ENCODE assay signal across 16 cellular contexts in genomic region chr17:20092973-20093626, GRCh38.
A peak's percentile ranks its signal among the peaks of the same experiment; 100 is the strongest.
DNase-seq lines count a peak whose midpoint lies in the region; ATAC-seq and TF ChIP-seq lines count a peak whose summit lies in the region.
"Had no signal": no experiment of that assay in that cellular context is flagged by ENCODE, and none has a peak within 500 bp of the region (broad histone marks: within the 10 kb centered on the region; RNA-seq: fewer than 3 reads in every experiment).

No MANE protein-coding gene starts in this region.

- H3K4me1 Mint-ChIP-seq in GM23338: peaks cover 40% of the 10 kb centered on the region
- H3K4me1 Mint-ChIP-seq in T-helper 2 cell treated with Interferon-gamma antibody and Interleukin-4, amounts not matched to agents 5 μg/mL and 100 μg/mL, for 36 hours (ENCODE audit: low read depth): peaks cover 9% of the 10 kb centered on the region
- H3K4me1 Mint-ChIP-seq in activated CD8-positive, alpha-beta memory T cell treated with anti-CD3 and anti-CD28 coated beads, Interleukin-2, amount 10 ng/mL, durations not matched to agents 7 days and 5 days: peaks cover 12% of the 10 kb centered on the region
- peaks cover 3 to 15% (median 4%) of the 10 kb centered on the region in 4 donors for H3K4me1 Mint-ChIP-seq in naive thymus-derived CD8-positive, alpha-beta T cell

- H3K4me1 ChIP-seq in GM23338 (ENCODE audit: insufficient read depth): peaks cover 38% of the 10 kb centered on the region
- H3K4me1 ChIP-seq in ascending aorta: peaks cover 15 to 62% of the 10 kb centered on the region in 2 donors
- peaks cover 0 to 66% (median 53%) of the 10 kb centered on the region in 5 donors for H3K4me1 ChIP-seq in subcutaneous abdominal adipose tissue (ENCODE audit: control insufficient read depth in 5 of 5, insufficient read depth in 5 of 5, low read length in 5 of 5)
- H3K4me1 ChIP-seq: uterus had no signal

- H3K9me2 ChIP-seq in GM23338 (ENCODE audit: insufficient read depth): peaks cover 9% of the 10 kb centered on the region; the same call in 1 of the 2 replicates

- H3K36me3 ChIP-seq in GM23338 (ENCODE audit: insufficient read depth) (no peaks in the 10 kb centered on the region), ascending aorta (peaks cover 0 to 2% of the 10 kb centered on the region in 2 donors), subcutaneous abdominal adipose tissue (ENCODE audit: control insufficient read depth in 5 of 5, insufficient read depth in 5 of 5, low read length in 5 of 5) (peaks cover 0 to 15% (median 13%) of the 10 kb centered on the region in 5 donors)
- H3K36me3 ChIP-seq: uterus had no signal

- H3K9ac ChIP-seq in subcutaneous abdominal adipose tissue (ENCODE audit: low read length in 5 of 5): no peak overlapping the region

- no peaks in the 10 kb centered on the region for H3F3A ChIP-seq in GM23338 (replicated peaks; ENCODE audit: low read depth)

- no peaks in the 10 kb centered on the region for H3K79me2 ChIP-seq in GM23338 (replicated peaks; ENCODE audit: insufficient read depth)

- peak overlapping the region; percentile 61 for H3K4me2 ChIP-seq in GM23338

- peak; percentile 24 for ATAC-seq in GM23338
- ATAC-seq in activated CD8-positive, alpha-beta memory T cell treated with anti-CD3 and anti-CD28 coated beads, Interleukin-2, amount 10 ng/mL, durations not matched to agents 7 days and 5 days: no peak
- ATAC-seq in naive thymus-derived CD8-positive, alpha-beta T cell: no peak
- ATAC-seq: gastroesophageal sphincter, T-cell had no signal

- no peak overlapping the region for H2AFZ ChIP-seq in GM23338

- peaks cover 10% of the 10 kb centered on the region for H3K27me3 Mint-ChIP-seq in GM23338 (ENCODE audit: insufficient read depth, low read depth, poor library complexity)
- no peaks in the 10 kb centered on the region for H3K27me3 Mint-ChIP-seq in T-helper 2 cell treated with Interferon-gamma antibody and Interleukin-4, amounts not matched to agents 5 μg/mL and 100 μg/mL, for 36 hours (ENCODE audit: low read depth)
- H3K27me3 Mint-ChIP-seq in activated CD8-positive, alpha-beta memory T cell treated with anti-CD3 and anti-CD28 coated beads, Interleukin-2, amount 10 ng/mL, durations not matched to agents 7 days and 5 days: peaks cover 2% of the 10 kb centered on the region
- H3K27me3 Mint-ChIP-seq in naive thymus-derived CD8-positive, alpha-beta T cell: peaks cover 0 to 3% (median 0%) of the 10 kb centered on the region in 5 donors
- H3K27me3 Mint-ChIP-seq: activated naive CD4-positive, alpha-beta T cell treated with anti-CD3 and anti-CD28 coated beads, Interleukin-2, amount 50 U/mL, for 24 hours; T-cell had no signal

- POLR2A ChIA-PET in naive thymus-derived CD8-positive, alpha-beta T cell (lab: Charles Lee): no interaction called here

- no peak for TF ChIP-seq CTCF in GM23338 (conservative IDR thresholded peaks at IDR 0.05; ENCODE audit: low read depth in 2 of 2)
- TF ChIP-seq CTCF in ascending aorta (IDR thresholded peaks at IDR 0.05): no peak

- H3K27ac ChIP-seq in GM23338 (ENCODE audit: low read depth) (0 out of 2 replicates have a peak overlapping the region, but pooled peaks have one; percentile 16), ascending aorta (peak overlapping the region; percentile 90 to 97), subcutaneous abdominal adipose tissue (ENCODE audit: low read depth, low read length) (peak overlapping the region; percentile 82)
- H3K27ac ChIP-seq: C4-2B had no signal

- no peak overlapping the region; the same call in 2 of the 3 replicates for H3K4me3 Mint-ChIP-seq in GM23338
- no peak overlapping the region for H3K4me3 Mint-ChIP-seq in T-helper 2 cell treated with Interferon-gamma antibody and Interleukin-4, amounts not matched to agents 5 μg/mL and 100 μg/mL, for 36 hours
- H3K4me3 Mint-ChIP-seq in activated CD8-positive, alpha-beta memory T cell treated with anti-CD3 and anti-CD28 coated beads, Interleukin-2, amount 10 ng/mL, durations not matched to agents 7 days and 5 days: no peak overlapping the region
- no peak overlapping the region for H3K4me3 Mint-ChIP-seq in naive thymus-derived CD8-positive, alpha-beta T cell
- H3K4me3 Mint-ChIP-seq: activated naive CD4-positive, alpha-beta T cell treated with anti-CD3 and anti-CD28 coated beads, Interleukin-2, amount 50 U/mL, for 24 hours; IgD-negative memory B cell; T-cell had no signal

- no peak overlapping the region for H3K27ac Mint-ChIP-seq in GM23338
- no peak overlapping the region for H3K27ac Mint-ChIP-seq in T-helper 2 cell treated with Interferon-gamma antibody and Interleukin-4, amounts not matched to agents 5 μg/mL and 100 μg/mL, for 36 hours
- H3K27ac Mint-ChIP-seq in activated CD8-positive, alpha-beta memory T cell treated with anti-CD3 and anti-CD28 coated beads, Interleukin-2, amount 10 ng/mL, durations not matched to agents 7 days and 5 days: no peak overlapping the region
- H3K27ac Mint-ChIP-seq in naive thymus-derived CD8-positive, alpha-beta T cell: no peak overlapping the region
- H3K27ac Mint-ChIP-seq: activated naive CD4-positive, alpha-beta T cell treated with anti-CD3 and anti-CD28 coated beads, Interleukin-2, amount 50 U/mL, for 24 hours; IgD-negative memory B cell; T-cell had no signal

- DNase-seq in GM23338 (ENCODE audit: low spot score) (peak; percentile 48), NCI-H2171 treated with DMSO at 0.1 percent for 48 hours (lab: John Stamatoyannopoulos, UW) (peak; percentile 84), ascending aorta (ENCODE audit: low spot score in 2 of 2) (no peak)
- DNase-seq in T-helper 2 cell treated with Interferon-gamma antibody and Interleukin-4, amounts not matched to agents 5 μg/mL and 100 μg/mL, for 36 hours (ENCODE audit: low spot score): no peak
- DNase-seq in activated CD8-positive, alpha-beta memory T cell treated with anti-CD3 and anti-CD28 coated beads, Interleukin-2, amount 10 ng/mL, durations not matched to agents 7 days and 5 days: no peak
- no peak for DNase-seq in naive thymus-derived CD8-positive, alpha-beta T cell
- DNase-seq: activated CD4-positive, alpha-beta T cell treated with anti-CD3 and anti-CD28 coated beads for 1 hour; GOT3; OCI-M1; T-cell; uterus had no signal

- H3K27me3 ChIP-seq in GM23338 (ENCODE audit: insufficient read depth) (no peaks in the 10 kb centered on the region), ascending aorta (no peaks in the 10 kb centered on the region), subcutaneous abdominal adipose tissue (ENCODE audit: control insufficient read depth in 5 of 5, insufficient read depth in 4 of 5, low read length in 5 of 5) (no peaks in the 10 kb centered on the region)
- H3K27me3 ChIP-seq: gastroesophageal sphincter, uterus had no signal

- H3K9me3 ChIP-seq in ascending aorta (no peaks in the 10 kb centered on the region), subcutaneous abdominal adipose tissue (ENCODE audit: control insufficient read depth in 5 of 5, low read length in 5 of 5) (no peaks in the 10 kb centered on the region)
- H3K9me3 ChIP-seq: gastroesophageal sphincter, uterus had no signal

- CTCF ChIA-PET in activated CD8-positive, alpha-beta memory T cell treated with anti-CD3 and anti-CD28 coated beads, Interleukin-2, amount 10 ng/mL, durations not matched to agents 7 days and 5 days (lab: Charles Lee): interaction anchor here (0.9 kb wide), 1 partner anchor 470 kb away, joined by 3 read pairs; no protein-coding TSS in a partner anchor

- H3K9me3 Mint-ChIP-seq in GM23338: no peaks in the 10 kb centered on the region; the same call in 2 of the 3 replicates
- H3K9me3 Mint-ChIP-seq in T-helper 2 cell treated with Interferon-gamma antibody and Interleukin-4, amounts not matched to agents 5 μg/mL and 100 μg/mL, for 36 hours: no peaks in the 10 kb centered on the region
- H3K9me3 Mint-ChIP-seq in activated CD8-positive, alpha-beta memory T cell treated with anti-CD3 and anti-CD28 coated beads, Interleukin-2, amount 10 ng/mL, durations not matched to agents 7 days and 5 days (ENCODE audit: low read depth): no peaks in the 10 kb centered on the region
- no peaks in the 10 kb centered on the region for H3K9me3 Mint-ChIP-seq in naive thymus-derived CD8-positive, alpha-beta T cell
- H3K9me3 Mint-ChIP-seq: activated naive CD4-positive, alpha-beta T cell treated with anti-CD3 and anti-CD28 coated beads, Interleukin-2, amount 50 U/mL, for 24 hours; IgD-negative memory B cell; T-cell had no signal

- no peaks in the 10 kb centered on the region for H4K20me1 ChIP-seq in GM23338 (replicated peaks; ENCODE audit: insufficient read depth)

- intact Hi-C loops in ascending aorta (cut with DNase I): no loop called here

- H3K4me3 ChIP-seq in GM23338 (no peak overlapping the region), ascending aorta (no peak overlapping the region), subcutaneous abdominal adipose tissue (ENCODE audit: low read depth in 1 of 5, low read length in 5 of 5) (no peak overlapping the region)
- H3K4me3 ChIP-seq: gastroesophageal sphincter, uterus had no signal

- no peaks in the 10 kb centered on the region for H3K36me3 Mint-ChIP-seq in GM23338 (ENCODE audit: low read depth)
- H3K36me3 Mint-ChIP-seq in T-helper 2 cell treated with Interferon-gamma antibody and Interleukin-4, amounts not matched to agents 5 μg/mL and 100 μg/mL, for 36 hours (ENCODE audit: low read depth): no peaks in the 10 kb centered on the region
- peaks cover 2% of the 10 kb centered on the region for H3K36me3 Mint-ChIP-seq in activated CD8-positive, alpha-beta memory T cell treated with anti-CD3 and anti-CD28 coated beads, Interleukin-2, amount 10 ng/mL, durations not matched to agents 7 days and 5 days
- H3K36me3 Mint-ChIP-seq in naive thymus-derived CD8-positive, alpha-beta T cell: no peaks in the 10 kb centered on the region
- H3K36me3 Mint-ChIP-seq: activated naive CD4-positive, alpha-beta T cell treated with anti-CD3 and anti-CD28 coated beads, Interleukin-2, amount 50 U/mL, for 24 hours had no signal

TF ChIP-seq in GM23338, 12 proteins besides CTCF, POLR2A, EP300 and RAD21 (continues in another document):
- no peak for TF ChIP-seq EZH2 (IDR thresholded peaks at IDR 0.05; ENCODE audit: low read depth, unreplicated experiment)

Comparison
In these comparisons a context has a peak if more than half of its experiments do, and no peak if none do; other contexts are left out.
1. DNase-seq: peak in GM23338 (single experiment) and NCI-H2171 treated with DMSO at 0.1 percent for 48 hours (single experiment); none in ascending aorta (0 of 2), T-helper 2 cell treated with Interferon-gamma antibody and Interleukin-4, amounts not matched to agents 5 μg/mL and 100 μg/mL, for 36 hours (single experiment), activated CD8-positive, alpha-beta memory T cell treated with anti-CD3 and anti-CD28 coated beads, Interleukin-2, amount 10 ng/mL, durations not matched to agents 7 days and 5 days (single experiment) and naive thymus-derived CD8-positive, alpha-beta T cell (0 of 10).
2. H3K27ac ChIP-seq: peak in every context shown above with its lines; median percentile 94 in ascending aorta; 82 in subcutaneous abdominal adipose tissue; 16 in GM23338.